ENCODE assay signal across 7 cellular contexts in the genomic region with DNA sequence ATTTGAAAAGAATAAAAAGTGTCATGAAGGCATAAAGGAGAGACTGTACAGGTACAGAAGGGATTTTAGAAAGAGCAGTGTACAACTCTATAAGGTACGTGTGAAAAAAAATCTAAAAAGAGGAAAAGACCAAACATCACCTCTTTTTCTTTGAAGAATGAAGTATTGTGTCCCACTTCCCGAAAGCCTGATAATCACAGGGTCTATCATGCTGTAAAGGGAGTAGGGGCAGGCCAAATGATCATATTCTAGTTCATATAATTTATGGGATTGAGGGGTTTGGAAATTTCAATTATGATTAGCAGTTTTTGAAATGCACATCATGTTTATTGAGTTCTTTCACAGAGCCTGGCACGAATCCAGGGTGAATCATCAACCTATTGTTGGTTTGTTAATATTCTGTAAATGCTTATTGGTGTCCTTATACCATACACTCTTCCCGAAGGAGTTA. TPM values are rescaled to one million over a fixed set of nuclear protein-coding genes. Genes with fewer than 3 reads are reported as not detected.
A peak's percentile ranks its signal among the peaks of the same experiment; 100 is the strongest.
DNase-seq lines count a peak whose midpoint lies in the region; ATAC-seq and TF ChIP-seq lines count a peak whose summit lies in the region.

No MANE protein-coding gene starts in this region.

- H3K36me3 Mint-ChIP-seq in activated CD8-positive, alpha-beta memory T cell treated with anti-CD3 and anti-CD28 coated beads, Interleukin-2, amount 10 ng/mL, durations not matched to agents 7 days and 5 days, result peaks cover 2% of the 10 kb centered on the region
- H3K36me3 Mint-ChIP-seq in progenitor cell of endocrine pancreas (ENCODE audit: insufficient read depth), result no peaks in the 10 kb centered on the region

- CTCF ChIA-PET in activated CD8-positive, alpha-beta memory T cell treated with anti-CD3 and anti-CD28 coated beads, Interleukin-2, amount 10 ng/mL, durations not matched to agents 7 days and 5 days (lab: Charles Lee), result no interaction called here

- H3K4me2 ChIP-seq in DOHH2 (ENCODE audit: low read length), result peak overlapping the region; percentile 86

- peaks cover 8% of the 10 kb centered on the region; the same call in 1 of the 2 replicates for H4K20me1 ChIP-seq in DOHH2 (ENCODE audit: control insufficient read depth, insufficient read depth, low read depth, low read length)

- peak overlapping the region; percentile 78 for H3K27ac ChIP-seq in DOHH2 (ENCODE audit: low read depth, low read length)
- peak overlapping the region; percentile 70 for H3K27ac ChIP-seq in foreskin keratinocyte

- H3K4me1 Mint-ChIP-seq in activated CD8-positive, alpha-beta memory T cell treated with anti-CD3 and anti-CD28 coated beads, Interleukin-2, amount 10 ng/mL, durations not matched to agents 7 days and 5 days, result peaks cover 38% of the 10 kb centered on the region
- peaks cover 51% of the 10 kb centered on the region for H3K4me1 Mint-ChIP-seq in progenitor cell of endocrine pancreas (ENCODE audit: low read depth)

- H3K4me1 ChIP-seq in DOHH2 (ENCODE audit: control insufficient read depth, low read length) (peaks cover 45% of the 10 kb centered on the region), foreskin keratinocyte (peaks cover 17% of the 10 kb centered on the region)

- H3K4me3 ChIP-seq in DOHH2 (ENCODE audit: low read length), result peak overlapping the region; percentile 82
- H3K4me3 ChIP-seq in LNCaP clone FGC (ENCODE audit: low read depth, low read length), result peak overlapping the region; percentile 94

- peaks cover 41% of the 10 kb centered on the region for H3K79me2 ChIP-seq in DOHH2 (ENCODE audit: control insufficient read depth, low read length)

- peaks cover 5% of the 10 kb centered on the region for H3F3A ChIP-seq in DOHH2 (ENCODE audit: control insufficient read depth, insufficient read depth)

- H3K4me3 Mint-ChIP-seq in activated CD8-positive, alpha-beta memory T cell treated with anti-CD3 and anti-CD28 coated beads, Interleukin-2, amount 10 ng/mL, durations not matched to agents 7 days and 5 days, result peak overlapping the region; percentile 86
- peak overlapping the region; percentile 89 for H3K4me3 Mint-ChIP-seq in progenitor cell of endocrine pancreas (ENCODE audit: low read depth)

- peak overlapping the region; percentile 87 for H3K27ac Mint-ChIP-seq in activated CD8-positive, alpha-beta memory T cell treated with anti-CD3 and anti-CD28 coated beads, Interleukin-2, amount 10 ng/mL, durations not matched to agents 7 days and 5 days
- H3K27ac Mint-ChIP-seq in progenitor cell of endocrine pancreas, result peak overlapping the region; percentile 98

- H3K9me3 ChIP-seq in DOHH2 (ENCODE audit: control insufficient read depth, insufficient read depth, low read length), result no peaks in the 10 kb centered on the region

- TF ChIP-seq CTCF in DOHH2 (IDR thresholded peaks at IDR 0.05; ENCODE audit: low read depth, low read length, poor library complexity, severe bottlenecking) (no peak), LNCaP clone FGC (IDR thresholded peaks at IDR 0.05; ENCODE audit: control insufficient read depth, extremely low read depth, insufficient read depth) (no peak), foreskin keratinocyte (conservative IDR thresholded peaks at IDR 0.05) (no peak), progenitor cell of endocrine pancreas (IDR thresholded peaks at IDR 0.05; ENCODE audit: unreplicated experiment) (no peak)

- peak; percentile 46 for DNase-seq in LNCaP clone FGC (ENCODE audit: low read depth)
- DNase-seq in activated CD8-positive, alpha-beta memory T cell treated with anti-CD3 and anti-CD28 coated beads, Interleukin-2, amount 10 ng/mL, durations not matched to agents 7 days and 5 days, result peak; percentile 34
- DNase-seq in foreskin keratinocyte, result peak; percentile 60 to 82
- no peak for DNase-seq in progenitor cell of endocrine pancreas (ENCODE audit: low spot score, unreplicated experiment)

- no peaks in the 10 kb centered on the region for H3K9me2 ChIP-seq in DOHH2 (replicated peaks; ENCODE audit: control insufficient read depth, low read length)

- peaks cover 14% of the 10 kb centered on the region for H3K27me3 Mint-ChIP-seq in activated CD8-positive, alpha-beta memory T cell treated with anti-CD3 and anti-CD28 coated beads, Interleukin-2, amount 10 ng/mL, durations not matched to agents 7 days and 5 days
- no peaks in the 10 kb centered on the region for H3K27me3 Mint-ChIP-seq in progenitor cell of endocrine pancreas

- H3K36me3 ChIP-seq in DOHH2 (ENCODE audit: control insufficient read depth, low read length), result peaks cover 6% of the 10 kb centered on the region

- no peaks in the 10 kb centered on the region for H3K27me3 ChIP-seq in DOHH2 (ENCODE audit: control insufficient read depth, low read length)
- H3K27me3 ChIP-seq in foreskin keratinocyte, result no peaks in the 10 kb centered on the region

- ATAC-seq in activated CD8-positive, alpha-beta memory T cell treated with anti-CD3 and anti-CD28 coated beads, Interleukin-2, amount 10 ng/mL, durations not matched to agents 7 days and 5 days, result no peak
- no peak for ATAC-seq in foreskin keratinocyte
- no peak for ATAC-seq in GM19463 (IDR thresholded peaks at IDR 0.05; ENCODE audit: unreplicated experiment)
- no peak for ATAC-seq in HG03108 (IDR thresholded peaks at IDR 0.05; ENCODE audit: unreplicated experiment)

- no peaks in the 10 kb centered on the region for H3K9me3 Mint-ChIP-seq in activated CD8-positive, alpha-beta memory T cell treated with anti-CD3 and anti-CD28 coated beads, Interleukin-2, amount 10 ng/mL, durations not matched to agents 7 days and 5 days (ENCODE audit: low read depth)
- no peaks in the 10 kb centered on the region for H3K9me3 Mint-ChIP-seq in progenitor cell of endocrine pancreas (ENCODE audit: low read depth)

RNA-seq across cellular contexts. Expression of gene RERE, which starts 0.9 kb away (rescaled TPM):
- 10 to 100 TPM; 38.3 TPM for total RNA-seq in activated CD8-positive, alpha-beta memory T cell treated with anti-CD3 and anti-CD28 coated beads, Interleukin-2, amount 10 ng/mL, durations not matched to agents 7 days and 5 days
- total RNA-seq in foreskin keratinocyte, result 20.5 and 23.1 TPM in 2 replicates
- polyA plus RNA-seq in foreskin keratinocyte, result 7.6 and 9.9 TPM in 2 replicates
- total RNA-seq in progenitor cell of endocrine pancreas, result 308 and 329 TPM in 2 replicates
